ENCODE assay signal across 19 cellular contexts in genomic region chr21:42495027-42495426, GRCh38. TPM values are rescaled to one million over a fixed set of nuclear protein-coding genes. Genes with fewer than 3 reads are reported as not detected.
DNase-seq lines count a peak whose midpoint lies in the region; ATAC-seq and TF ChIP-seq lines count a peak whose summit lies in the region.
"Had no signal": no experiment of that assay in that cellular context is flagged by ENCODE, and none has a peak within 500 bp of the region (broad histone marks: within the 10 kb centered on the region; RNA-seq: fewer than 3 reads in every experiment).

No MANE protein-coding gene starts in this region.

- H3K4me1 Mint-ChIP-seq in WTC11 = peaks cover 27% of the 10 kb centered on the region
- peaks cover 22% of the 10 kb centered on the region for H3K4me1 Mint-ChIP-seq in stimulated activated memory B cell treated with anti-CD40 and anti-IgM and Interleukin-4, amounts not matched to agents 10 μg/mL and 1 μg/mL and 100 μg/mL, for 72 hours

- no peaks in the 10 kb centered on the region for H3K27me3 ChIP-seq in SK-N-SH (ENCODE audit: insufficient read depth)
- H3K27me3 ChIP-seq in lower lobe of right lung (ENCODE audit: low read depth) = no peaks in the 10 kb centered on the region
- H3K27me3 ChIP-seq: heart right ventricle had no signal

- intact Hi-C loops in lower lobe of right lung (cut with DNase I) = no loop called here

- TF ChIP-seq CTCF in SK-N-SH (IDR thresholded peaks at IDR 0.05) = no peak
- no peak for TF ChIP-seq CTCF in WTC11 (IDR thresholded peaks at IDR 0.05)
- TF ChIP-seq CTCF in lower lobe of right lung (IDR thresholded peaks at IDR 0.05) = no peak

- H4K20me1 ChIP-seq in SK-N-SH (ENCODE audit: insufficient read depth) = no peaks in the 10 kb centered on the region

- peak overlapping the region; percentile 87; the same call in 1 of the 2 replicates for H3K4me3 Mint-ChIP-seq in WTC11
- H3K4me3 Mint-ChIP-seq in stimulated activated memory B cell treated with anti-CD40 and anti-IgM and Interleukin-4, amounts not matched to agents 10 μg/mL and 1 μg/mL and 100 μg/mL, for 72 hours = peak overlapping the region; percentile 82

- CTCF ChIA-PET in SK-N-SH (lab: Yijun Ruan, JAX) = interaction anchor here (0.7 to 0.8 kb wide), 2 partner anchors 378 to 678 kb away, joined by 3 read pairs; no protein-coding TSS in a partner anchor
- CTCF ChIA-PET in WTC11 (lab: Charles Lee) = no interaction called here

- no peak overlapping the region for H3K27ac ChIP-seq in SK-N-SH (ENCODE audit: low read depth in 2 of 2, low read length in 1 of 2)
- no peak overlapping the region for H3K27ac ChIP-seq in lower lobe of right lung

- H3K9me2 ChIP-seq in SK-N-SH = no peaks in the 10 kb centered on the region

- no peak overlapping the region for H3K27ac Mint-ChIP-seq in WTC11
- H3K27ac Mint-ChIP-seq in stimulated activated memory B cell treated with anti-CD40 and anti-IgM and Interleukin-4, amounts not matched to agents 10 μg/mL and 1 μg/mL and 100 μg/mL, for 72 hours = no peak overlapping the region

- 100% methylated on average over 3 of the region's 5 CpGs for WGBS in SK-N-SH (ENCODE audit: low lambda C conversion rate)

- DNase-seq in SK-N-SH = no peak
- DNase-seq in WTC11 (ENCODE audit: low spot score) = no peak
- no peak for DNase-seq in lower lobe of right lung
- no peak for DNase-seq in mucosa of gallbladder (ENCODE audit: low spot score)
- no peak for DNase-seq in activated CD4-positive, alpha-beta T cell treated with anti-CD3 and anti-CD28 coated beads for 4 hours
- DNase-seq: 8988T; activated naive CD4-positive, alpha-beta T cell treated with Interleukin-2 at 50 U/mL for 16 hours; C1 segment of cervical spinal cord; DMS79 treated with DMSO at 0.1 percent for 48 hours; heart right ventricle; midbrain; NCI-H2081 treated with DMSO at 0.1 percent for 48 hours; NCI-H526 treated with DMSO at 0.1 percent for 48 hours had no signal

- H3K79me2 ChIP-seq in SK-N-SH (ENCODE audit: insufficient read depth) = no peaks in the 10 kb centered on the region

- no peak overlapping the region for H3K9ac ChIP-seq in SK-N-SH

- peak overlapping the region; percentile 92 for H2AFZ ChIP-seq in SK-N-SH (ENCODE audit: low read depth)

- H3F3A ChIP-seq in SK-N-SH (replicated peaks; ENCODE audit: insufficient read depth) = no peaks in the 10 kb centered on the region

- H3K9me3 ChIP-seq in SK-N-SH = no peaks in the 10 kb centered on the region
- H3K9me3 ChIP-seq in lower lobe of right lung = no peaks in the 10 kb centered on the region
- H3K9me3 ChIP-seq: heart right ventricle had no signal

- POLR2A ChIA-PET in SK-N-SH (lab: Yijun Ruan, JAX) = no interaction called here
- POLR2A ChIA-PET in WTC11 (lab: Charles Lee) = no interaction called here

- H3K9me3 Mint-ChIP-seq in WTC11 = no peaks in the 10 kb centered on the region
- no peaks in the 10 kb centered on the region for H3K9me3 Mint-ChIP-seq in stimulated activated memory B cell treated with anti-CD40 and anti-IgM and Interleukin-4, amounts not matched to agents 10 μg/mL and 1 μg/mL and 100 μg/mL, for 72 hours
- H3K9me3 Mint-ChIP-seq: dendritic cell treated with granulocyte-macrophage colony-stimulating factor and Interleukin-4, amounts not matched to agents 40 ng/mL and 50 ng/mL, for 4 days had no signal

- peaks cover 5 to 18% of the 10 kb centered on the region in 2 experiments; a peak in 3 of 4 replicates for H3K4me1 ChIP-seq in SK-N-SH (ENCODE audit: control insufficient read depth in 1 of 2, insufficient read depth in 2 of 2, low read depth in 1 of 2, low read length in 1 of 2)
- peaks cover 7% of the 10 kb centered on the region for H3K4me1 ChIP-seq in lower lobe of right lung

- no peak for TF ChIP-seq EP300 in SK-N-SH (IDR thresholded peaks at IDR 0.05; ENCODE audit: borderline replicate concordance in 1 of 2, low read depth in 1 of 2, low read length in 1 of 2)

- H3K36me3 Mint-ChIP-seq in WTC11 = no peaks in the 10 kb centered on the region
- H3K36me3 Mint-ChIP-seq in stimulated activated memory B cell treated with anti-CD40 and anti-IgM and Interleukin-4, amounts not matched to agents 10 μg/mL and 1 μg/mL and 100 μg/mL, for 72 hours = no peaks in the 10 kb centered on the region

- 0 out of 2 replicates have a peak overlapping the region, but pooled peaks have one; percentile 95 for H3K4me2 ChIP-seq in SK-N-SH

- ATAC-seq in SK-N-SH treated with all-trans-retinoic acid at 6 μM for 48 hours (no peak), WTC11 (no peak), lower lobe of right lung (no peak), GM18870 (IDR thresholded peaks at IDR 0.05; ENCODE audit: unreplicated experiment) (no peak)
- ATAC-seq in stimulated activated memory B cell treated with anti-CD40 and anti-IgM and Interleukin-4, amounts not matched to agents 10 μg/mL and 1 μg/mL and 100 μg/mL, for 72 hours = no peak

- H3K4me3 ChIP-seq in SK-N-SH (ENCODE audit: low read depth in 2 of 2, low read length in 1 of 2) = no peak overlapping the region
- H3K4me3 ChIP-seq in lower lobe of right lung = peak overlapping the region; percentile 74

- H3K36me3 ChIP-seq in SK-N-SH (replicated peaks in 1 of 2; ENCODE audit: control insufficient read depth in 1 of 2, insufficient read depth in 2 of 2, low read length in 1 of 2) (no peaks in the 10 kb centered on the region), lower lobe of right lung (no peaks in the 10 kb centered on the region)
- H3K36me3 ChIP-seq: heart right ventricle had no signal

- H3K27me3 Mint-ChIP-seq in WTC11 (ENCODE audit: low read depth) = peaks cover 25% of the 10 kb centered on the region
- no peaks in the 10 kb centered on the region for H3K27me3 Mint-ChIP-seq in stimulated activated memory B cell treated with anti-CD40 and anti-IgM and Interleukin-4, amounts not matched to agents 10 μg/mL and 1 μg/mL and 100 μg/mL, for 72 hours

- no peak for TF ChIP-seq RAD21 in SK-N-SH (IDR thresholded peaks at IDR 0.05; ENCODE audit: low read length)

TF ChIP-seq in SK-N-SH, 30 proteins besides CTCF, POLR2A, EP300 and RAD21 (continues in another document):
- TF ChIP-seq RCOR1 (IDR thresholded peaks at IDR 0.05; ENCODE audit: low read length) = no peak
- TF ChIP-seq CHD2 (IDR thresholded peaks at IDR 0.05; ENCODE audit: low read length, partially characterized antibody) = no peak

TF ChIP-seq in SK-N-SH treated with all-trans-retinoic acid at 6 μM for 48 hours, 23 proteins besides CTCF, POLR2A, EP300 and RAD21:
- TF ChIP-seq, protein P1, sequence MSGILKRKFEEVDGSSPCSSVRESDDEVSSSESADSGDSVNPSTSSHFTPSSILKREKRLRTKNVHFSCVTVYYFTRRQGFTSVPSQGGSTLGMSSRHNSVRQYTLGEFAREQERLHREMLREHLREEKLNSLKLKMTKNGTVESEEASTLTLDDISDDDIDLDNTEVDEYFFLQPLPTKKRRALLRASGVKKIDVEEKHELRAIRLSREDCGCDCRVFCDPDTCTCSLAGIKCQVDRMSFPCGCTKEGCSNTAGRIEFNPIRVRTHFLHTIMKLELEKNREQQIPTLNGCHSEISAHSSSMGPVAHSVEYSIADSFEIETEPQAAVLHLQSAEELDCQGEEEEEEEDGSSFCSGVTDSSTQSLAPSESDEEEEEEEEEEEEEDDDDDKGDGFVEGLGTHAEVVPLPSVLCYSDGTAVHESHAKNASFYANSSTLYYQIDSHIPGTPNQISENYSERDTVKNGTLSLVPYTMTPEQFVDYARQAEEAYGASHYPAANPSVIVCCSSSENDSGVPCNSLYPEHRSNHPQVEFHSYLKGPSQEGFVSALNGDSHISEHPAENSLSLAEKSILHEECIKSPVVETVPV (CRISPR knock-in tag; IDR thresholded peaks at IDR 0.05) = no peak
TF ChIP-seq in SK-N-SH treated with all-trans-retinoic acid at 6 μM for 48 hours: peak in this region for 0.

TF ChIP-seq in WTC11, 78 proteins besides CTCF, POLR2A, EP300 and RAD21 (continues in another document):
- no peak for TF ChIP-seq NR1H2 (CRISPR knock-in tag; IDR thresholded peaks at IDR 0.05)
- TF ChIP-seq, protein P2, sequence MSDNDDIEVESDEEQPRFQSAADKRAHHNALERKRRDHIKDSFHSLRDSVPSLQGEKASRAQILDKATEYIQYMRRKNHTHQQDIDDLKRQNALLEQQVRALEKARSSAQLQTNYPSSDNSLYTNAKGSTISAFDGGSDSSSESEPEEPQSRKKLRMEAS (CRISPR knock-in tag; IDR thresholded peaks at IDR 0.05) = no peak
- TF ChIP-seq ERG (CRISPR knock-in tag; IDR thresholded peaks at IDR 0.05) = no peak

RNA-seq across cellular contexts. Expression of gene RSPH1, which starts 1.0 kb away (rescaled TPM):
- 0.97 and 1.1 TPM in 2 replicates for polyA plus RNA-seq in SK-N-SH (2012; rRNA removed)
- 1.1 and 2.1 TPM in 2 replicates for polyA plus RNA-seq in SK-N-SH (2012; cell fraction: cytosol; rRNA removed)
- polyA plus RNA-seq in SK-N-SH (2012; cell fraction: nucleus; rRNA removed) = 0.37 and 0.67 TPM in 2 replicates
- total RNA-seq in WTC11 (2021) = 0.11 to 0.30 TPM (median 0.16 TPM) in 3 replicates
- 18.1 TPM for total RNA-seq in lower lobe of right lung
- 5.6 TPM for total RNA-seq in mucosa of gallbladder
- total RNA-seq: fibroblast of lung, smooth muscle cell had no signal
- polyA plus RNA-seq: fibroblast of lung had no signal

RNA-seq across cellular contexts. Expression of gene SLC37A1, which starts 18.6 kb away (rescaled TPM):
- polyA plus RNA-seq in SK-N-SH (2012; rRNA removed) = 1.6 and 2.8 TPM in 2 replicates
- polyA plus RNA-seq in SK-N-SH (2012; cell fraction: cytosol; rRNA removed) = 1.3 and 1.8 TPM in 2 replicates
- 2.7 and 3.5 TPM in 2 replicates for polyA plus RNA-seq in SK-N-SH (2012; cell fraction: nucleus; rRNA removed)
- 22.7 to 26.3 TPM (median 25.8 TPM) in 3 replicates for total RNA-seq in WTC11 (2021)
- total RNA-seq in lower lobe of right lung = 28.9 TPM
- 56.2 TPM for total RNA-seq in mucosa of gallbladder
